1 cellular context compared by ENCODE assay signal in genomic region chr2:67037655-67038054, GRCh38.
TF ChIP-seq lines count a peak whose summit lies in the region.

No MANE protein-coding gene starts in this region.

TF ChIP-seq in HepG2, 621 proteins besides CTCF, POLR2A, EP300 and RAD21 (continued from another document and continues in another):
- TF ChIP-seq, protein P1, sequence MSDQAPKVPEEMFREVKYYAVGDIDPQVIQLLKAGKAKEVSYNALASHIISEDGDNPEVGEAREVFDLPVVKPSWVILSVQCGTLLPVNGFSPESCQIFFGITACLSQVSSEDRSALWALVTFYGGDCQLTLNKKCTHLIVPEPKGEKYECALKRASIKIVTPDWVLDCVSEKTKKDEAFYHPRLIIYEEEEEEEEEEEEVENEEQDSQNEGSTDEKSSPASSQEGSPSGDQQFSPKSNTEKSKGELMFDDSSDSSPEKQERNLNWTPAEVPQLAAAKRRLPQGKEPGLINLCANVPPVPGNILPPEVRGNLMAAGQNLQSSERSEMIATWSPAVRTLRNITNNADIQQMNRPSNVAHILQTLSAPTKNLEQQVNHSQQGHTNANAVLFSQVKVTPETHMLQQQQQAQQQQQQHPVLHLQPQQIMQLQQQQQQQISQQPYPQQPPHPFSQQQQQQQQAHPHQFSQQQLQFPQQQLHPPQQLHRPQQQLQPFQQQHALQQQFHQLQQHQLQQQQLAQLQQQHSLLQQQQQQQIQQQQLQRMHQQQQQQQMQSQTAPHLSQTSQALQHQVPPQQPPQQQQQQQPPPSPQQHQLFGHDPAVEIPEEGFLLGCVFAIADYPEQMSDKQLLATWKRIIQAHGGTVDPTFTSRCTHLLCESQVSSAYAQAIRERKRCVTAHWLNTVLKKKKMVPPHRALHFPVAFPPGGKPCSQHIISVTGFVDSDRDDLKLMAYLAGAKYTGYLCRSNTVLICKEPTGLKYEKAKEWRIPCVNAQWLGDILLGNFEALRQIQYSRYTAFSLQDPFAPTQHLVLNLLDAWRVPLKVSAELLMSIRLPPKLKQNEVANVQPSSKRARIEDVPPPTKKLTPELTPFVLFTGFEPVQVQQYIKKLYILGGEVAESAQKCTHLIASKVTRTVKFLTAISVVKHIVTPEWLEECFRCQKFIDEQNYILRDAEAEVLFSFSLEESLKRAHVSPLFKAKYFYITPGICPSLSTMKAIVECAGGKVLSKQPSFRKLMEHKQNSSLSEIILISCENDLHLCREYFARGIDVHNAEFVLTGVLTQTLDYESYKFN (CRISPR knock-in tag; conservative IDR thresholded peaks at IDR 0.05) = peak; percentile 63
- no peak for TF ChIP-seq NAIF1 (CRISPR knock-in tag; IDR thresholded peaks at IDR 0.05; ENCODE audit: borderline replicate concordance)
- peak; percentile 22; the same call in 1 of the 2 replicates for TF ChIP-seq ZNF644 (CRISPR knock-in tag; IDR thresholded peaks at IDR 0.05; ENCODE audit: low read depth)
- TF ChIP-seq, protein P2, sequence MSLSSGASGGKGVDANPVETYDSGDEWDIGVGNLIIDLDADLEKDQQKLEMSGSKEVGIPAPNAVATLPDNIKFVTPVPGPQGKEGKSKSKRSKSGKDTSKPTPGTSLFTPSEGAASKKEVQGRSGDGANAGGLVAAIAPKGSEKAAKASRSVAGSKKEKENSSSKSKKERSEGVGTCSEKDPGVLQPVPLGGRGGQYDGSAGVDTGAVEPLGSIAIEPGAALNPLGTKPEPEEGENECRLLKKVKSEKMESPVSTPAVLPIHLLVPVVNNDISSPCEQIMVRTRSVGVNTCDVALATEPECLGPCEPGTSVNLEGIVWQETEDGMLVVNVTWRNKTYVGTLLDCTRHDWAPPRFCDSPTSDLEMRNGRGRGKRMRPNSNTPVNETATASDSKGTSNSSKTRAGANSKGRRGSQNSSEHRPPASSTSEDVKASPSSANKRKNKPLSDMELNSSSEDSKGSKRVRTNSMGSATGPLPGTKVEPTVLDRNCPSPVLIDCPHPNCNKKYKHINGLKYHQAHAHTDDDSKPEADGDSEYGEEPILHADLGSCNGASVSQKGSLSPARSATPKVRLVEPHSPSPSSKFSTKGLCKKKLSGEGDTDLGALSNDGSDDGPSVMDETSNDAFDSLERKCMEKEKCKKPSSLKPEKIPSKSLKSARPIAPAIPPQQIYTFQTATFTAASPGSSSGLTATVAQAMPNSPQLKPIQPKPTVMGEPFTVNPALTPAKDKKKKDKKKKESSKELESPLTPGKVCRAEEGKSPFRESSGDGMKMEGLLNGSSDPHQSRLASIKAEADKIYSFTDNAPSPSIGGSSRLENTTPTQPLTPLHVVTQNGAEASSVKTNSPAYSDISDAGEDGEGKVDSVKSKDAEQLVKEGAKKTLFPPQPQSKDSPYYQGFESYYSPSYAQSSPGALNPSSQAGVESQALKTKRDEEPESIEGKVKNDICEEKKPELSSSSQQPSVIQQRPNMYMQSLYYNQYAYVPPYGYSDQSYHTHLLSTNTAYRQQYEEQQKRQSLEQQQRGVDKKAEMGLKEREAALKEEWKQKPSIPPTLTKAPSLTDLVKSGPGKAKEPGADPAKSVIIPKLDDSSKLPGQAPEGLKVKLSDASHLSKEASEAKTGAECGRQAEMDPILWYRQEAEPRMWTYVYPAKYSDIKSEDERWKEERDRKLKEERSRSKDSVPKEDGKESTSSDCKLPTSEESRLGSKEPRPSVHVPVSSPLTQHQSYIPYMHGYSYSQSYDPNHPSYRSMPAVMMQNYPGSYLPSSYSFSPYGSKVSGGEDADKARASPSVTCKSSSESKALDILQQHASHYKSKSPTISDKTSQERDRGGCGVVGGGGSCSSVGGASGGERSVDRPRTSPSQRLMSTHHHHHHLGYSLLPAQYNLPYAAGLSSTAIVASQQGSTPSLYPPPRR (CRISPR knock-in tag; IDR thresholded peaks at IDR 0.05; ENCODE audit: borderline replicate concordance) = peak; percentile 46; the same call in 1 of the 2 replicates
- TF ChIP-seq, protein P3, sequence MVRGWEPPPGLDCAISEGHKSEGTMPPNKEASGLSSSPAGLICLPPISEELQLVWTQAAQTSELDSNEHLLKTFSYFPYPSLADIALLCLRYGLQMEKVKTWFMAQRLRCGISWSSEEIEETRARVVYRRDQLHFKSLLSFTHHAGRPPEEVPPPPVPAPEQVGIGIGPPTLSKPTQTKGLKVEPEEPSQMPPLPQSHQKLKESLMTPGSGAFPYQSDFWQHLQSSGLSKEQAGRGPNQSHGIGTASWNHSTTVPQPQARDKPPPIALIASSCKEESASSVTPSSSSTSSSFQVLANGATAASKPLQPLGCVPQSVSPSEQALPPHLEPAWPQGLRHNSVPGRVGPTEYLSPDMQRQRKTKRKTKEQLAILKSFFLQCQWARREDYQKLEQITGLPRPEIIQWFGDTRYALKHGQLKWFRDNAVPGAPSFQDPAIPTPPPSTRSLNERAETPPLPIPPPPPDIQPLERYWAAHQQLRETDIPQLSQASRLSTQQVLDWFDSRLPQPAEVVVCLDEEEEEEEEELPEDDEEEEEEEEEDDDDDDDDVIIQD (CRISPR knock-in tag; IDR thresholded peaks at IDR 0.05; ENCODE audit: low read depth) = no peak
- TF ChIP-seq PRPF4 (IDR thresholded peaks at IDR 0.05; ENCODE audit: low read depth, low read length, poor library complexity, severe bottlenecking) = no peak
- TF ChIP-seq, protein P4, sequence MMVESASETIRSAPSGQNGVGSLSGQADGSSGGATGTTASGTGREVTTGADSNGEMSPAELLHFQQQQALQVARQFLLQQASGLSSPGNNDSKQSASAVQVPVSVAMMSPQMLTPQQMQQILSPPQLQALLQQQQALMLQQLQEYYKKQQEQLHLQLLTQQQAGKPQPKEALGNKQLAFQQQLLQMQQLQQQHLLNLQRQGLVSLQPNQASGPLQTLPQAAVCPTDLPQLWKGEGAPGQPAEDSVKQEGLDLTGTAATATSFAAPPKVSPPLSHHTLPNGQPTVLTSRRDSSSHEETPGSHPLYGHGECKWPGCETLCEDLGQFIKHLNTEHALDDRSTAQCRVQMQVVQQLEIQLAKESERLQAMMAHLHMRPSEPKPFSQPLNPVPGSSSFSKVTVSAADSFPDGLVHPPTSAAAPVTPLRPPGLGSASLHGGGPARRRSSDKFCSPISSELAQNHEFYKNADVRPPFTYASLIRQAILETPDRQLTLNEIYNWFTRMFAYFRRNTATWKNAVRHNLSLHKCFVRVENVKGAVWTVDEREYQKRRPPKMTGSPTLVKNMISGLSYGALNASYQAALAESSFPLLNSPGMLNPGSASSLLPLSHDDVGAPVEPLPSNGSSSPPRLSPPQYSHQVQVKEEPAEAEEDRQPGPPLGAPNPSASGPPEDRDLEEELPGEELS (CRISPR knock-in tag; IDR thresholded peaks at IDR 0.05) = peak; percentile 49; the same call in 1 of the 2 replicates
- peak; percentile 48; the same call in 1 of the 2 replicates for TF ChIP-seq GFI1 (CRISPR knock-in tag; IDR thresholded peaks at IDR 0.05; ENCODE audit: borderline replicate concordance)
- TF ChIP-seq CBFB (CRISPR knock-in tag; IDR thresholded peaks at IDR 0.05) = 0 out of 2 replicates have a peak, but pooled peaks have one; percentile 10
- TF ChIP-seq, protein P5, sequence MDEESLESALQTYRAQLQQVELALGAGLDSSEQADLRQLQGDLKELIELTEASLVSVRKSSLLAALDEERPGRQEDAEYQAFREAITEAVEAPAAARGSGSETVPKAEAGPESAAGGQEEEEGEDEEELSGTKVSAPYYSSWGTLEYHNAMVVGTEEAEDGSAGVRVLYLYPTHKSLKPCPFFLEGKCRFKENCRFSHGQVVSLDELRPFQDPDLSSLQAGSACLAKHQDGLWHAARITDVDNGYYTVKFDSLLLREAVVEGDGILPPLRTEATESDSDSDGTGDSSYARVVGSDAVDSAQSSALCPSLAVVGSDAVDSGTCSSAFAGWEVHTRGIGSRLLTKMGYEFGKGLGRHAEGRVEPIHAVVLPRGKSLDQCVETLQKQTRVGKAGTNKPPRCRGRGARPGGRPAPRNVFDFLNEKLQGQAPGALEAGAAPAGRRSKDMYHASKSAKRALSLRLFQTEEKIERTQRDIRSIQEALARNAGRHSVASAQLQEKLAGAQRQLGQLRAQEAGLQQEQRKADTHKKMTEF (CRISPR knock-in tag; IDR thresholded peaks at IDR 0.05) = peak; percentile 15; the same call in 1 of the 2 replicates
- TF ChIP-seq, protein P6, sequence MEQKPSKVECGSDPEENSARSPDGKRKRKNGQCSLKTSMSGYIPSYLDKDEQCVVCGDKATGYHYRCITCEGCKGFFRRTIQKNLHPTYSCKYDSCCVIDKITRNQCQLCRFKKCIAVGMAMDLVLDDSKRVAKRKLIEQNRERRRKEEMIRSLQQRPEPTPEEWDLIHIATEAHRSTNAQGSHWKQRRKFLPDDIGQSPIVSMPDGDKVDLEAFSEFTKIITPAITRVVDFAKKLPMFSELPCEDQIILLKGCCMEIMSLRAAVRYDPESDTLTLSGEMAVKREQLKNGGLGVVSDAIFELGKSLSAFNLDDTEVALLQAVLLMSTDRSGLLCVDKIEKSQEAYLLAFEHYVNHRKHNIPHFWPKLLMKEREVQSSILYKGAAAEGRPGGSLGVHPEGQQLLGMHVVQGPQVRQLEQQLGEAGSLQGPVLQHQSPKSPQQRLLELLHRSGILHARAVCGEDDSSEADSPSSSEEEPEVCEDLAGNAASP (CRISPR knock-in tag; IDR thresholded peaks at IDR 0.05; ENCODE audit: borderline replicate concordance) = 0 out of 2 replicates have a peak, but pooled peaks have one; percentile 29
- peak; percentile 34; the same call in 1 of the 2 replicates for TF ChIP-seq ZMYM3 (CRISPR knock-in tag; IDR thresholded peaks at IDR 0.05)
- TF ChIP-seq GABPA (IDR thresholded peaks at IDR 0.05; ENCODE audit: low read depth, low read length) = no peak
- TF ChIP-seq GABPA (CRISPR knock-in tag; IDR thresholded peaks at IDR 0.05; ENCODE audit: low read depth) = no peak
- TF ChIP-seq ZNF678 (CRISPR knock-in tag; IDR thresholded peaks at IDR 0.05) = no peak
- no peak for TF ChIP-seq TBL1XR1 (IDR thresholded peaks at IDR 0.05; ENCODE audit: borderline replicate concordance, low read length, partially characterized antibody)
- TF ChIP-seq MIXL1 (CRISPR knock-in tag; IDR thresholded peaks at IDR 0.05) = peak; percentile 75
- TF ChIP-seq ZNF766 (CRISPR knock-in tag; IDR thresholded peaks at IDR 0.05; ENCODE audit: borderline replicate concordance) = peak; percentile 24; the same call in 1 of the 2 replicates
- TF ChIP-seq, protein P7, sequence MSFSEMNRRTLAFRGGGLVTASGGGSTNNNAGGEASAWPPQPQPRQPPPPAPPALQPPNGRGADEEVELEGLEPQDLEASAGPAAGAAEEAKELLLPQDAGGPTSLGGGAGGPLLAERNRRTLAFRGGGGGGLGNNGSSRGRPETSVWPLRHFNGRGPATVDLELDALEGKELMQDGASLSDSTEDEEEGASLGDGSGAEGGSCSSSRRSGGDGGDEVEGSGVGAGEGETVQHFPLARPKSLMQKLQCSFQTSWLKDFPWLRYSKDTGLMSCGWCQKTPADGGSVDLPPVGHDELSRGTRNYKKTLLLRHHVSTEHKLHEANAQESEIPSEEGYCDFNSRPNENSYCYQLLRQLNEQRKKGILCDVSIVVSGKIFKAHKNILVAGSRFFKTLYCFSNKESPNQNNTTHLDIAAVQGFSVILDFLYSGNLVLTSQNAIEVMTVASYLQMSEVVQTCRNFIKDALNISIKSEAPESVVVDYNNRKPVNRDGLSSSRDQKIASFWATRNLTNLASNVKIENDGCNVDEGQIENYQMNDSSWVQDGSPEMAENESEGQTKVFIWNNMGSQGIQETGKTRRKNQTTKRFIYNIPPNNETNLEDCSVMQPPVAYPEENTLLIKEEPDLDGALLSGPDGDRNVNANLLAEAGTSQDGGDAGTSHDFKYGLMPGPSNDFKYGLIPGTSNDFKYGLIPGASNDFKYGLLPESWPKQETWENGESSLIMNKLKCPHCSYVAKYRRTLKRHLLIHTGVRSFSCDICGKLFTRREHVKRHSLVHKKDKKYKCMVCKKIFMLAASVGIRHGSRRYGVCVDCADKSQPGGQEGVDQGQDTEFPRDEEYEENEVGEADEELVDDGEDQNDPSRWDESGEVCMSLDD (CRISPR knock-in tag; IDR thresholded peaks at IDR 0.05; ENCODE audit: borderline replicate concordance) = no peak
- no peak for TF ChIP-seq EZH2 (conservative IDR thresholded peaks at IDR 0.05; ENCODE audit: low read depth, low read length)
- TF ChIP-seq, protein P8, sequence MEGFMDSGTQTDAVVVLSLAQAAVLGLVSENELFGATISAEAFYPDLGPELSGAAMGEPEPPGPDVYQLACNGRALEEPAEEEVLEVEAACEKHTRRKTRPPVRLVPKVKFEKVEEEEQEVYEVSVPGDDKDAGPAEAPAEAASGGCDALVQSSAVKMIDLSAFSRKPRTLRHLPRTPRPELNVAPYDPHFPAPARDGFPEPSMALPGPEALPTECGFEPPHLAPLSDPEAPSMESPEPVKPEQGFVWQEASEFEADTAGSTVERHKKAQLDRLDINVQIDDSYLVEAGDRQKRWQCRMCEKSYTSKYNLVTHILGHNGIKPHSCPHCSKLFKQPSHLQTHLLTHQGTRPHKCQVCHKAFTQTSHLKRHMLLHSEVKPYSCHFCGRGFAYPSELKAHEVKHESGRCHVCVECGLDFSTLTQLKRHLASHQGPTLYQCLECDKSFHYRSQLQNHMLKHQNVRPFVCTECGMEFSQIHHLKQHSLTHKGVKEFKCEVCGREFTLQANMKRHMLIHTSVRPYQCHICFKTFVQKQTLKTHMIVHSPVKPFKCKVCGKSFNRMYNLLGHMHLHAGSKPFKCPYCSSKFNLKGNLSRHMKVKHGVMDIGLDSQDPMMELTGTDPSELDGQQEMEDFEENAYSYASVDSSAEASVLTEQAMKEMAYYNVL (CRISPR knock-in tag; IDR thresholded peaks at IDR 0.05; ENCODE audit: borderline replicate concordance) = peak; percentile 32; the same call in 1 of the 2 replicates
- TF ChIP-seq ZBTB42 (CRISPR knock-in tag; IDR thresholded peaks at IDR 0.05) = no peak
- peak; percentile 54 for TF ChIP-seq SALL1 (CRISPR knock-in tag; IDR thresholded peaks at IDR 0.05)
- TF ChIP-seq ZNF33B (CRISPR knock-in tag; IDR thresholded peaks at IDR 0.05) = 0 out of 2 replicates have a peak, but pooled peaks have one; percentile 43
- no peak for TF ChIP-seq CREB1 (IDR thresholded peaks at IDR 0.05)
- peak; percentile 58 for TF ChIP-seq CREB1 (CRISPR knock-in tag; IDR thresholded peaks at IDR 0.05)
- no peak for TF ChIP-seq CREBL2 (CRISPR knock-in tag; IDR thresholded peaks at IDR 0.05; ENCODE audit: borderline replicate concordance)
- TF ChIP-seq SOX13 (IDR thresholded peaks at IDR 0.05) = no peak
- TF ChIP-seq SOX13 (CRISPR knock-in tag; conservative IDR thresholded peaks at IDR 0.05 in 1 of 2, IDR thresholded peaks at IDR 0.05 in 1 of 2) = peak in 1 of 2 experiments; percentile 77; a peak in 2 of 4 replicates
- no peak for TF ChIP-seq FOXC1 (CRISPR knock-in tag; IDR thresholded peaks at IDR 0.05; ENCODE audit: borderline replicate concordance)
- 0 out of 2 replicates have a peak, but pooled peaks have one; percentile 22 for TF ChIP-seq ISL2 (CRISPR knock-in tag; IDR thresholded peaks at IDR 0.05)
- no peak for TF ChIP-seq AGO2 (optimal IDR thresholded peaks at IDR 0.05; ENCODE audit: low read depth, low read length)
- TF ChIP-seq CCDC6 (CRISPR knock-in tag; IDR thresholded peaks at IDR 0.05) = no peak
- TF ChIP-seq ONECUT2 (CRISPR knock-in tag; IDR thresholded peaks at IDR 0.05) = peak; percentile 67
- no peak for TF ChIP-seq ZNF101 (CRISPR knock-in tag; IDR thresholded peaks at IDR 0.05; ENCODE audit: borderline replicate concordance, low read depth)
- no peak for TF ChIP-seq ZBTB34 (CRISPR knock-in tag; IDR thresholded peaks at IDR 0.05)
